In genomic region chr11:35193767-35194166, GRCh38 we compare ENCODE assay signal across 26 cellular contexts. TPM values are rescaled to one million over a fixed set of nuclear protein-coding genes. Genes with fewer than 3 reads are reported as not detected.
DNase-seq lines count a peak whose midpoint lies in the region; ATAC-seq, FAIRE-seq and TF ChIP-seq lines count a peak whose summit lies in the region.
"Had no signal": no experiment of that assay in that cellular context is flagged by ENCODE, and none has a peak within 500 bp of the region (broad histone marks: within the 10 kb centered on the region; RNA-seq: fewer than 3 reads in every experiment).

No MANE protein-coding gene starts in this region.

- peaks cover 7 to 8% of the 10 kb centered on the region in 2 donors for H3K4me1 ChIP-seq in gastrocnemius medialis

- H3K36me3 Mint-ChIP-seq in activated T-cell treated with anti-CD3 and anti-CD28 coated beads, Interleukin-2, amount 50 U/mL, for 72 hours (ENCODE audit: insufficient read depth in 2 of 2), result peaks cover 14 to 67% of the 10 kb centered on the region in 2 donors
- H3K36me3 Mint-ChIP-seq in dendritic cell treated with granulocyte-macrophage colony-stimulating factor and Interleukin-4, amounts not matched to agents 40 ng/mL and 50 ng/mL, for 4 days (ENCODE audit: low read depth), result peaks cover 100% of the 10 kb centered on the region
- H3K36me3 Mint-ChIP-seq in stimulated activated effector memory CD8-positive, alpha-beta T cell treated with anti-CD3 and anti-CD28 coated beads, Interleukin-12 subunit alpha, Interleukin-12 subunit beta, amount 100 ng/mL, for 72 hours, result peaks cover 100% of the 10 kb centered on the region

- H3K36me3 ChIP-seq in gastrocnemius medialis, result no peaks in the 10 kb centered on the region

- no peaks in the 10 kb centered on the region for H3K27me3 Mint-ChIP-seq in activated T-cell treated with anti-CD3 and anti-CD28 coated beads, Interleukin-2, amount 50 U/mL, for 72 hours (ENCODE audit: low read depth)
- no peaks in the 10 kb centered on the region for H3K27me3 Mint-ChIP-seq in dendritic cell treated with granulocyte-macrophage colony-stimulating factor and Interleukin-4, amounts not matched to agents 40 ng/mL and 50 ng/mL, for 4 days
- H3K27me3 Mint-ChIP-seq: stimulated activated naive CD8-positive, alpha-beta T cell treated with anti-CD3 and anti-CD28 coated beads, Interleukin-15, amount 100 ng/mL, for 72 hours had no signal

- no peaks in the 10 kb centered on the region for H3K27me3 ChIP-seq in gastrocnemius medialis
- H3K27me3 ChIP-seq: spleen, thyroid gland, vagina had no signal

- H3K4me1 Mint-ChIP-seq in activated T-cell treated with anti-CD3 and anti-CD28 coated beads, Interleukin-2, amount 50 U/mL, for 72 hours (ENCODE audit: low read depth), result peaks cover 72% of the 10 kb centered on the region
- H3K4me1 Mint-ChIP-seq in dendritic cell treated with granulocyte-macrophage colony-stimulating factor and Interleukin-4, amounts not matched to agents 40 ng/mL and 50 ng/mL, for 4 days (ENCODE audit: low read depth), result peaks cover 57% of the 10 kb centered on the region
- H3K4me1 Mint-ChIP-seq in stimulated activated effector memory CD8-positive, alpha-beta T cell treated with anti-CD3 and anti-CD28 coated beads, Interleukin-12 subunit alpha, Interleukin-12 subunit beta, amount 100 ng/mL, for 72 hours, result peaks cover 49% of the 10 kb centered on the region

- no peak for DNase-seq in activated T-cell treated with anti-CD3 and anti-CD28 coated beads, Interleukin-2, amount 50 U/mL, for 72 hours
- DNase-seq in activated T-cell treated with anti-CD3 and anti-CD28 coated beads, Interleukin-2, amount 50 U/mL, for 48 hours, result no peak
- DNase-seq in GM19239 (ENCODE audit: insufficient read length, low spot score) (no peak), gastrocnemius medialis (no peak), SHP77 (lab: John Stamatoyannopoulos, UW) (no peak)
- DNase-seq in stimulated activated effector memory CD8-positive, alpha-beta T cell treated with anti-CD3 and anti-CD28 coated beads, Interleukin-12 subunit alpha, Interleukin-12 subunit beta, amount 100 ng/mL, for 72 hours (ENCODE audit: low spot score in 2 of 2), result no peak
- DNase-seq: activated CD4-positive, alpha-beta T cell treated with anti-CD3 and anti-CD28 coated beads for 1 hour; activated naive CD4-positive, alpha-beta T cell treated with anti-CD3 and anti-CD28 coated beads, Interleukin-2, amount 50 U/mL, for 16 hours; DMS153; left ventricle myocardium inferior; MV-4-11; NCI-H1436; NCI-H2081; NCI-H524 treated with DMSO at 0.1 percent for 48 hours; right cardiac atrium; spleen; stimulated activated CD8-positive, alpha-beta memory T cell treated with anti-CD3 and anti-CD28 coated beads, Interleukin-4, amount 100 ng/mL, for 48 hours; stimulated activated naive CD8-positive, alpha-beta T cell treated with anti-CD3 and anti-CD28 coated beads, Interleukin-15, amount 100 ng/mL, for 72 hours; thyroid gland had no signal

- no peak overlapping the region for H3K27ac ChIP-seq in gastrocnemius medialis
- H3K27ac ChIP-seq: thyroid gland, vagina had no signal

- no peaks in the 10 kb centered on the region for H3K9me3 Mint-ChIP-seq in activated T-cell treated with anti-CD3 and anti-CD28 coated beads, Interleukin-2, amount 50 U/mL, for 72 hours
- H3K9me3 Mint-ChIP-seq in dendritic cell treated with granulocyte-macrophage colony-stimulating factor and Interleukin-4, amounts not matched to agents 40 ng/mL and 50 ng/mL, for 4 days, result no peaks in the 10 kb centered on the region
- no peaks in the 10 kb centered on the region for H3K9me3 Mint-ChIP-seq in stimulated activated effector memory CD8-positive, alpha-beta T cell treated with anti-CD3 and anti-CD28 coated beads, Interleukin-12 subunit alpha, Interleukin-12 subunit beta, amount 100 ng/mL, for 72 hours
- H3K9me3 Mint-ChIP-seq: stimulated activated naive CD8-positive, alpha-beta T cell treated with anti-CD3 and anti-CD28 coated beads, Interleukin-15, amount 100 ng/mL, for 72 hours had no signal

- intact Hi-C loops in dendritic cell treated with granulocyte-macrophage colony-stimulating factor and Interleukin-4, amounts not matched to agents 40 ng/mL and 50 ng/mL, for 4 days (cut with micrococcal nuclease), result no loop called here
- intact Hi-C loops in gastrocnemius medialis (cut with DNase I; ENCODE audit: low total_unique reads), result no loop called here

- TF ChIP-seq CTCF in gastrocnemius medialis (IDR thresholded peaks at IDR 0.05 in 4 of 5, conservative IDR thresholded peaks at IDR 0.05 in 1 of 5), result no peak

- no peak overlapping the region for H3K4me3 ChIP-seq in gastrocnemius medialis
- H3K4me3 ChIP-seq: left ventricle myocardium inferior, spleen, thyroid gland, vagina had no signal

- in situ Hi-C loops in gastrocnemius medialis (cut with MboI; ENCODE audit: low sequenced_read_pairs in 4 of 4), result no loop called here

- peak overlapping the region in 1 of 2 donors; percentile 7 for H3K4me3 Mint-ChIP-seq in activated T-cell treated with anti-CD3 and anti-CD28 coated beads, Interleukin-2, amount 50 U/mL, for 72 hours
- H3K4me3 Mint-ChIP-seq in dendritic cell treated with granulocyte-macrophage colony-stimulating factor and Interleukin-4, amounts not matched to agents 40 ng/mL and 50 ng/mL, for 4 days, result no peak overlapping the region
- H3K4me3 Mint-ChIP-seq in stimulated activated effector memory CD8-positive, alpha-beta T cell treated with anti-CD3 and anti-CD28 coated beads, Interleukin-12 subunit alpha, Interleukin-12 subunit beta, amount 100 ng/mL, for 72 hours, result no peak overlapping the region
- H3K4me3 Mint-ChIP-seq: stimulated activated naive CD8-positive, alpha-beta T cell treated with anti-CD3 and anti-CD28 coated beads, Interleukin-15, amount 100 ng/mL, for 72 hours had no signal

- H3K27ac Mint-ChIP-seq in activated T-cell treated with anti-CD3 and anti-CD28 coated beads, Interleukin-2, amount 50 U/mL, for 72 hours, result peak overlapping the region; percentile 88
- peak overlapping the region; percentile 48 for H3K27ac Mint-ChIP-seq in dendritic cell treated with granulocyte-macrophage colony-stimulating factor and Interleukin-4, amounts not matched to agents 40 ng/mL and 50 ng/mL, for 4 days
- peak overlapping the region; percentile 71 for H3K27ac Mint-ChIP-seq in stimulated activated effector memory CD8-positive, alpha-beta T cell treated with anti-CD3 and anti-CD28 coated beads, Interleukin-12 subunit alpha, Interleukin-12 subunit beta, amount 100 ng/mL, for 72 hours

- no peak for ATAC-seq in activated T-cell treated with anti-CD3 and anti-CD28 coated beads, Interleukin-2, amount 50 U/mL, for 72 hours (replicated peaks in 1 of 2)
- ATAC-seq in stimulated activated effector memory CD8-positive, alpha-beta T cell treated with anti-CD3 and anti-CD28 coated beads, Interleukin-12 subunit alpha, Interleukin-12 subunit beta, amount 100 ng/mL, for 72 hours, result no peak
- ATAC-seq in gastrocnemius medialis (no peak), GM18873 (IDR thresholded peaks at IDR 0.05; ENCODE audit: low FRiP score, unreplicated experiment) (no peak)
- ATAC-seq: HCT116; right cardiac atrium; Right ventricle myocardium inferior; SK-N-SH treated with all-trans-retinoic acid at 6 μM for 48 hours; stimulated activated naive CD8-positive, alpha-beta T cell treated with anti-CD3 and anti-CD28 coated beads, Interleukin-15, amount 100 ng/mL, for 72 hours had no signal

- TF ChIP-seq POLR2A in gastrocnemius medialis (IDR thresholded peaks at IDR 0.05), result no peak

- no peaks in the 10 kb centered on the region for H3K9me3 ChIP-seq in gastrocnemius medialis
- H3K9me3 ChIP-seq: left ventricle myocardium inferior, spleen, thyroid gland, vagina had no signal

- peak; percentile 67 for FAIRE-seq in GM19239 (lab: Jason Lieb, UNC)
- FAIRE-seq: islet of Langerhans had no signal

RNA-seq across cellular contexts. Expression of gene CD44, which starts 54.8 kb away (rescaled TPM):
- 100 to 1,000 TPM; 385 to 504 TPM for total RNA-seq in activated T-cell treated with anti-CD3 and anti-CD28 coated beads, Interleukin-2, amount 50 U/mL, for 72 hours
- 10 to 100 TPM; 19.5 to 32.5 (median 29.2) TPM for total RNA-seq in gastrocnemius medialis

Comparison
In these comparisons a context has a peak if more than half of its experiments do, and no peak if none do; other contexts are left out.
1. RNA of gene CD44, which starts 54.8 kb away (total RNA-seq): 385 to 504 TPM in activated T-cell treated with anti-CD3 and anti-CD28 coated beads, Interleukin-2, amount 50 U/mL, for 72 hours; 19.5 to 32.5 TPM in gastrocnemius medialis; every median in the first group is over 10 times any median in the second.
2. Peak in every context shown above with its lines, with median percentiles within 50 percentile points of each other: H3K27ac Mint-ChIP-seq.